ENCODE assay signal across 25 cellular contexts in the genomic region with DNA sequence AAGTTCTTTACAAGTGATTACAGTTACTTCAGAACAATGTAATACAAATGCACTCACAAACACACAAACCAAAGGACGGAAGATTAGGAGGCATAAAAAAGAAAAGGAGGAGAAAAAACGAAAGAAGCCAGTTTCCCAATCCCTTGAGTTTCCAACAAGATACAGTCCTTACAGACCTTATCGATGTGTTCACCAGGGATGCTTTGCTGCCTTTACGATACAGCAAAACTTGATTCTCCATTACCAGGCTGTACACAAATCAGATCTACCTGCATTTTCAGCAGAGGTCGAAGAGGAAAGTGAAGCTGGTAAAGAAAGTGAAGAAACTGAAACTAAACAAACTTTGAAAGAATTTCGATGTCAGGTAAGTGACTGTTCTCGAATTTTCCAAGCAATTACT.
A peak's percentile ranks its signal among the peaks of the same experiment; 100 is the strongest.
DNase-seq lines count a peak whose midpoint lies in the region; ATAC-seq, FAIRE-seq and TF ChIP-seq lines count a peak whose summit lies in the region.
"Had no signal": no experiment of that assay in that cellular context is flagged by ENCODE, and none has a peak within 500 bp of the region (broad histone marks: within the 10 kb centered on the region; RNA-seq: fewer than 3 reads in every experiment).

No MANE protein-coding gene starts in this region.

- ATAC-seq in HepG2 (no peak), right lobe of liver (no peak), T-helper 17 cell (no peak), HG03139 (IDR thresholded peaks at IDR 0.05; ENCODE audit: unreplicated experiment) (no peak)
- ATAC-seq in CD4-positive, alpha-beta T cell (ENCODE audit: poor library complexity), result no peak
- ATAC-seq: PC-3, Right ventricle myocardium inferior, SK-N-SH treated with all-trans-retinoic acid at 6 μM for 48 hours had no signal

- in situ Hi-C loops in HepG2 (cut with HindIII; ENCODE audit: extremely low pct_ligation_motif_present, low pct_unique_long_range_greater_than_20kb), result no loop called here

- H3K27ac Mint-ChIP-seq in activated CD4-positive, alpha-beta T cell treated with anti-CD3 and anti-CD28 coated beads, Interleukin-2, amount 10 ng/mL, durations not matched to agents 7 days and 5 days, result peak overlapping the region; percentile 9
- peak overlapping the region; percentile 8 for H3K27ac Mint-ChIP-seq in T-helper 17 cell
- H3K27ac Mint-ChIP-seq in CD4-positive, alpha-beta T cell, result no peak overlapping the region

- no peak for TF ChIP-seq POLR2A in HepG2 (IDR thresholded peaks at IDR 0.05; ENCODE audit: insufficient read depth in 1 of 2, low read depth in 2 of 2, low read length in 2 of 2)
- no peak for TF ChIP-seq POLR2A in right lobe of liver (IDR thresholded peaks at IDR 0.05)

- TF ChIP-seq CTCF in HepG2 (CRISPR knock-in tag; IDR thresholded peaks at IDR 0.05) (no peak), right lobe of liver (IDR thresholded peaks at IDR 0.05) (no peak)
- TF ChIP-seq CTCF in CD4-positive, alpha-beta T cell (IDR thresholded peaks at IDR 0.05), result no peak

- H3K9me3 Mint-ChIP-seq in activated CD4-positive, alpha-beta T cell treated with anti-CD3 and anti-CD28 coated beads, Interleukin-2, amount 10 ng/mL, durations not matched to agents 7 days and 5 days, result peaks cover 10% of the 10 kb centered on the region
- H3K9me3 Mint-ChIP-seq in CD4-positive, alpha-beta T cell, result peaks cover 7% of the 10 kb centered on the region

- H3K4me1 Mint-ChIP-seq in activated CD4-positive, alpha-beta T cell treated with anti-CD3 and anti-CD28 coated beads, Interleukin-2, amount 10 ng/mL, durations not matched to agents 7 days and 5 days, result peaks cover 3% of the 10 kb centered on the region
- peaks cover 6% of the 10 kb centered on the region for H3K4me1 Mint-ChIP-seq in T-helper 17 cell
- H3K4me1 Mint-ChIP-seq in CD4-positive, alpha-beta T cell (ENCODE audit: low read depth), result no peaks in the 10 kb centered on the region

- H4K20me1 ChIP-seq in HepG2 (ENCODE audit: insufficient read depth, low read length), result no peaks in the 10 kb centered on the region

- CTCF ChIA-PET in activated CD4-positive, alpha-beta T cell treated with anti-CD3 and anti-CD28 coated beads, Interleukin-2, amount 10 ng/mL, durations not matched to agents 7 days and 5 days (lab: Charles Lee), result no interaction called here
- CTCF ChIA-PET in HepG2 (lab: Yijun Ruan, JAX; ENCODE audit: low intra/inter-chr PET ratio, low total read pairs), result no interaction called here
- CTCF ChIA-PET in CD4-positive, alpha-beta T cell (lab: Charles Lee), result no interaction called here

- no peak overlapping the region for H3K4me2 ChIP-seq in HepG2 (ENCODE audit: low read depth, low read length)

- H3K4me1 ChIP-seq in HepG2 (ENCODE audit: insufficient read depth, low read length) (no peaks in the 10 kb centered on the region), right lobe of liver (no peaks in the 10 kb centered on the region)
- H3K4me1 ChIP-seq: SJCRH30 had no signal

- TF ChIP-seq EP300 in HepG2 (IDR thresholded peaks at IDR 0.05; ENCODE audit: low read depth in 2 of 2, low read length in 2 of 2), result no peak
- no peak for TF ChIP-seq EP300 in HepG2 (CRISPR knock-in tag; IDR thresholded peaks at IDR 0.05; ENCODE audit: borderline replicate concordance)

- no peak overlapping the region for H3K9ac ChIP-seq in HepG2 (ENCODE audit: insufficient read depth, low read depth, low read length)

- POLR2A ChIA-PET in activated CD4-positive, alpha-beta T cell treated with anti-CD3 and anti-CD28 coated beads, Interleukin-2, amount 10 ng/mL, durations not matched to agents 7 days and 5 days (lab: Charles Lee), result no interaction called here
- POLR2A ChIA-PET in HepG2 (lab: Yijun Ruan, JAX), result no interaction called here
- POLR2A ChIA-PET in CD4-positive, alpha-beta T cell (lab: Charles Lee), result no interaction called here

- FAIRE-seq in HepG2 (lab: Jason Lieb, UNC), result no peak
- FAIRE-seq: G401.6, H54 had no signal

- H3K4me3 Mint-ChIP-seq in activated CD4-positive, alpha-beta T cell treated with anti-CD3 and anti-CD28 coated beads, Interleukin-2, amount 10 ng/mL, durations not matched to agents 7 days and 5 days, result no peak overlapping the region
- peak overlapping the region; percentile 25 for H3K4me3 Mint-ChIP-seq in T-helper 17 cell
- no peak overlapping the region for H3K4me3 Mint-ChIP-seq in CD4-positive, alpha-beta T cell

- H3K36me3 Mint-ChIP-seq in activated CD4-positive, alpha-beta T cell treated with anti-CD3 and anti-CD28 coated beads, Interleukin-2, amount 10 ng/mL, durations not matched to agents 7 days and 5 days (ENCODE audit: low read depth), result peaks cover 65% of the 10 kb centered on the region
- H3K36me3 Mint-ChIP-seq in T-helper 17 cell (ENCODE audit: low read depth), result peaks cover 10% of the 10 kb centered on the region
- H3K36me3 Mint-ChIP-seq in CD4-positive, alpha-beta T cell (ENCODE audit: low read depth), result peaks cover 63% of the 10 kb centered on the region

- TF ChIP-seq RAD21 in HepG2 (CRISPR knock-in tag; IDR thresholded peaks at IDR 0.05), result no peak

- H3K36me3 ChIP-seq in HepG2 (replicated peaks in 1 of 2; ENCODE audit: control insufficient read depth in 1 of 2, insufficient read depth in 2 of 2, low read length in 2 of 2), result peaks cover 15 to 44% of the 10 kb centered on the region in 2 experiments
- H3K36me3 ChIP-seq in right lobe of liver, result peaks cover 0 to 13% (median 7%) of the 10 kb centered on the region in 4 donors

- no peaks in the 10 kb centered on the region for H3K27me3 Mint-ChIP-seq in activated CD4-positive, alpha-beta T cell treated with anti-CD3 and anti-CD28 coated beads, Interleukin-2, amount 10 ng/mL, durations not matched to agents 7 days and 5 days
- H3K27me3 Mint-ChIP-seq in T-helper 17 cell, result no peaks in the 10 kb centered on the region
- H3K27me3 Mint-ChIP-seq in CD4-positive, alpha-beta T cell, result no peaks in the 10 kb centered on the region

- H3K27me3 ChIP-seq in HepG2 (ENCODE audit: control insufficient read depth in 1 of 2, insufficient read depth in 2 of 2, low read length in 2 of 2), result no peaks in the 10 kb centered on the region
- no peaks in the 10 kb centered on the region for H3K27me3 ChIP-seq in right lobe of liver
- H3K27me3 ChIP-seq in CD4-positive, alpha-beta T cell (ENCODE audit: control insufficient read depth, insufficient read depth, low read length), result no peaks in the 10 kb centered on the region
- H3K27me3 ChIP-seq: MG63, SJCRH30 had no signal

- H3K79me2 ChIP-seq in HepG2 (ENCODE audit: insufficient read depth, low read length), result no peaks in the 10 kb centered on the region

- no peak overlapping the region for H3K27ac ChIP-seq in HepG2 (ENCODE audit: extremely low read length, insufficient read depth, low read length)
- H3K27ac ChIP-seq in right lobe of liver, result no peak overlapping the region
- no peak overlapping the region for H3K27ac ChIP-seq in CD4-positive, alpha-beta T cell (ENCODE audit: low read depth, low read length)
- H3K27ac ChIP-seq: 22Rv1, SJCRH30 had no signal

- H2AFZ ChIP-seq in HepG2 (ENCODE audit: low read length), result no peak overlapping the region

- H3K9me3 ChIP-seq in HepG2 (ENCODE audit: low read length) (no peaks in the 10 kb centered on the region), right lobe of liver (no peaks in the 10 kb centered on the region), T-helper 17 cell (ENCODE audit: control insufficient read depth, low read length, poor library complexity, severe bottlenecking) (no peaks in the 10 kb centered on the region)
- no peaks in the 10 kb centered on the region for H3K9me3 ChIP-seq in CD4-positive, alpha-beta T cell (ENCODE audit: control insufficient read depth, low read length)
- H3K9me3 ChIP-seq: MG63, SJCRH30 had no signal

- WGBS in HepG2 (ENCODE audit: low lambda C conversion rate), result 98% methylated on average over 7 of the region's 7 CpGs
- WGBS in right lobe of liver (ENCODE audit: insufficient coverage, low coverage, low lambda C conversion rate, missing lambda C conversion rate), result 94% methylated on average over 7 of the region's 7 CpGs

- H3K4me3 ChIP-seq in HepG2 (replicated peaks in 1 of 3; ENCODE audit: insufficient read depth in 1 of 3, low read depth in 2 of 3, low read length in 3 of 3), result no peak overlapping the region
- H3K4me3 ChIP-seq in right lobe of liver, result no peak overlapping the region
- H3K4me3 ChIP-seq: MG63, SJCRH30 had no signal

- BruUV-seq in HepG2 (replicated peaks; lab: Mats Ljungman, UMichigan), result no TSS peak

- intact Hi-C loops in HepG2 (cut with micrococcal nuclease; ENCODE audit: unreplicated experiment), result no loop called here
- intact Hi-C loops in right lobe of liver (cut with DNase I), result no loop called here
- intact Hi-C loops in CD4-positive, alpha-beta T cell (cut with DNase I, micrococcal nuclease), result no loop called here

- no peak for DNase-seq in activated CD4-positive, alpha-beta T cell treated with anti-CD3 and anti-CD28 coated beads, Interleukin-2, amount 10 ng/mL, durations not matched to agents 7 days and 5 days
- DNase-seq in activated CD4-positive, alpha-beta T cell treated with anti-CD3 and anti-CD28 coated beads for 48 hours, result no peak
- DNase-seq in HepG2 (ENCODE audit: low spot score) (no peak), right lobe of liver (no peak), T-helper 17 cell (no peak), NCI-H2081 (lab: John Stamatoyannopoulos, UW) (no peak)
- DNase-seq in CD4-positive, alpha-beta T cell, result no peak
- DNase-seq: ACHN; KBM-7; MG63; NCI-H1105 treated with DMSO at 0.1 percent for 48 hours; NCI-H146; NCI-H1930; NCI-H446 treated with DMSO at 0.1 percent for 48 hours; NCI-H526; NCI-H82; NK-92 treated with Interleukin-12 subunit alpha and Interleukin-12 subunit beta, amount 100 ng/mL, for 24 hours; PC-3; SJCRH30 had no signal

TF ChIP-seq in HepG2, 621 proteins besides CTCF, POLR2A, EP300 and RAD21:
- peak; percentile 79 for TF ChIP-seq RBM22 (optimal IDR thresholded peaks at IDR 0.05; ENCODE audit: low read length)
- TF ChIP-seq MED8 (CRISPR knock-in tag; IDR thresholded peaks at IDR 0.05; ENCODE audit: insufficient replicate concordance), result no peak
